Comparison of ENCODE assay signal across 9 cellular contexts in genomic region chr17:80751460-80752368, GRCh38.
DNase-seq lines count a peak whose midpoint lies in the region; ATAC-seq and TF ChIP-seq lines count a peak whose summit lies in the region.
"Had no signal": no experiment of that assay in that cellular context is flagged by ENCODE, and none has a peak within 500 bp of the region (broad histone marks: within the 10 kb centered on the region; RNA-seq: fewer than 3 reads in every experiment).

No MANE protein-coding gene starts in this region.

- H3K27me3 Mint-ChIP-seq in endothelial cell (ENCODE audit: unreplicated experiment) (peaks cover 8% of the 10 kb centered on the region), nephron progenitor cell (ENCODE audit: low read depth, poor library complexity) (no peaks in the 10 kb centered on the region)

- H3K4me3 Mint-ChIP-seq in endothelial cell (ENCODE audit: unreplicated experiment): no peak overlapping the region
- peak overlapping the region; percentile 33 for H3K4me3 Mint-ChIP-seq in nephron progenitor cell

- no peak for ATAC-seq in GM18907 (IDR thresholded peaks at IDR 0.05; ENCODE audit: unreplicated experiment)

- peaks cover 14% of the 10 kb centered on the region for H3K4me1 Mint-ChIP-seq in endothelial cell (ENCODE audit: unreplicated experiment)
- peaks cover 48% of the 10 kb centered on the region for H3K4me1 Mint-ChIP-seq in nephron progenitor cell

- no peak overlapping the region for H3K4me3 ChIP-seq in LNCaP clone FGC (ENCODE audit: low read depth, low read length)

- H3K9me3 Mint-ChIP-seq in endothelial cell (ENCODE audit: unreplicated experiment): no peaks in the 10 kb centered on the region
- no peaks in the 10 kb centered on the region for H3K9me3 Mint-ChIP-seq in nephron progenitor cell

- no peak; the same call in 1 of the 2 replicates for TF ChIP-seq CTCF in LNCaP clone FGC (IDR thresholded peaks at IDR 0.05; ENCODE audit: control insufficient read depth, extremely low read depth, insufficient read depth)
- TF ChIP-seq CTCF in endothelial cell (IDR thresholded peaks at IDR 0.05; ENCODE audit: unreplicated experiment): no peak
- TF ChIP-seq CTCF in nephron progenitor cell (IDR thresholded peaks at IDR 0.05): no peak

- H3K36me3 Mint-ChIP-seq in endothelial cell (ENCODE audit: low read depth, unreplicated experiment): peaks cover 14% of the 10 kb centered on the region
- H3K36me3 Mint-ChIP-seq in nephron progenitor cell (ENCODE audit: low read depth): peaks cover 33% of the 10 kb centered on the region

- H3K27ac Mint-ChIP-seq in endothelial cell (ENCODE audit: unreplicated experiment) (peak overlapping the region; percentile 22), nephron progenitor cell (peak overlapping the region; percentile 77)

- DNase-seq in AG20443 (ENCODE audit: low spot score): peak; percentile 87
- peak; percentile 38 for DNase-seq in LNCaP clone FGC (ENCODE audit: low read depth)
- DNase-seq in endothelial cell (ENCODE audit: low spot score): no peak
- DNase-seq in nephron progenitor cell: no peak
- DNase-seq in HT-29 (ENCODE audit: low spot score): no peak
- DNase-seq in stimulated activated CD4-positive, alpha-beta T cell treated with anti-CD3 and anti-CD28 coated beads, Interleukin-4, amount 100 ng/mL, for 24 hours: no peak
- no peak for DNase-seq in NOMO-1 treated with DMSO at 0.1 percent for 48 hours (lab: John Stamatoyannopoulos, UW; ENCODE audit: unreplicated experiment)
- DNase-seq: Kasumi-1 had no signal

Comparison
In these comparisons a context has a peak if more than half of its experiments do, and no peak if none do; other contexts are left out.
1. DNase-seq: peak in AG20443 (single experiment) and LNCaP clone FGC (single experiment); none in endothelial cell (single experiment), nephron progenitor cell (single experiment), HT-29 (single experiment), stimulated activated CD4-positive, alpha-beta T cell treated with anti-CD3 and anti-CD28 coated beads, Interleukin-4, amount 100 ng/mL, for 24 hours (single experiment) and NOMO-1 treated with DMSO at 0.1 percent for 48 hours (single experiment).